In genomic region chr4:141614878-141615586, GRCh38 we compare ENCODE assay signal across 22 cellular contexts. TPM values are rescaled to one million over a fixed set of nuclear protein-coding genes. Genes with fewer than 3 reads are reported as not detected.
DNase-seq lines count a peak whose midpoint lies in the region; ATAC-seq and TF ChIP-seq lines count a peak whose summit lies in the region.
"Had no signal": no experiment of that assay in that cellular context is flagged by ENCODE, and none has a peak within 500 bp of the region (broad histone marks: within the 10 kb centered on the region; RNA-seq: fewer than 3 reads in every experiment).

No MANE protein-coding gene starts in this region.

- no peak overlapping the region for H2BK15ac ChIP-seq in neuronal stem cell (ENCODE audit: low read length)

- H2BK120ac ChIP-seq in neuronal stem cell (ENCODE audit: low read depth, low read length) = no peak overlapping the region

- no peak overlapping the region for H3K4me3 Mint-ChIP-seq in activated naive CD4-positive, alpha-beta T cell treated with anti-CD3 and anti-CD28 coated beads, Interleukin-2, amount 10 ng/mL, durations not matched to agents 7 days and 5 days
- H3K4me3 Mint-ChIP-seq: activated CD8-positive, alpha-beta T cell treated with anti-CD3 and anti-CD28 coated beads for 36 hours; activated naive CD4-positive, alpha-beta T cell treated with anti-CD3 and anti-CD28 coated beads for 36 hours; activated T-cell treated with anti-CD3 and anti-CD28 coated beads, Interleukin-2, amount 50 U/mL, for 24 hours; CD8-positive, alpha-beta memory T cell; immature natural killer cell had no signal

- H3K9ac ChIP-seq in Loucy (ENCODE audit: low read depth, low read length, poor library complexity, severe bottlenecking) (no peak overlapping the region), neuronal stem cell (ENCODE audit: low read depth, low read length, poor library complexity) (no peak overlapping the region)

- no peaks in the 10 kb centered on the region for H3K36me3 Mint-ChIP-seq in activated naive CD4-positive, alpha-beta T cell treated with anti-CD3 and anti-CD28 coated beads, Interleukin-2, amount 10 ng/mL, durations not matched to agents 7 days and 5 days
- H3K36me3 Mint-ChIP-seq: immature natural killer cell had no signal

- H3K18ac ChIP-seq in neuronal stem cell (ENCODE audit: low read length) = no peak overlapping the region

- H4K20me1 ChIP-seq in Loucy (ENCODE audit: insufficient read depth, low read length, poor library complexity, severe bottlenecking) = no peaks in the 10 kb centered on the region

- no peak overlapping the region for H2BK12ac ChIP-seq in neuronal stem cell (ENCODE audit: low read length)

- no peak for TF ChIP-seq CTCF in Loucy (conservative IDR thresholded peaks at IDR 0.05; ENCODE audit: low read length)

- H3K4me1 ChIP-seq in Loucy (ENCODE audit: insufficient read depth, low read length, poor library complexity, severe bottlenecking) = peaks cover 16% of the 10 kb centered on the region
- no peaks in the 10 kb centered on the region for H3K4me1 ChIP-seq in neuronal stem cell (ENCODE audit: control insufficient read depth in 2 of 2, insufficient read depth in 1 of 2, low read depth in 1 of 2, low read length in 2 of 2)
- H3K4me1 ChIP-seq: heart left ventricle had no signal

- H3K79me2 ChIP-seq in Loucy (ENCODE audit: insufficient read depth, low read length) = no peaks in the 10 kb centered on the region

- H4K8ac ChIP-seq in neuronal stem cell (ENCODE audit: low read depth, low read length) = no peak overlapping the region

- no peak overlapping the region for H3K4ac ChIP-seq in neuronal stem cell (ENCODE audit: low read length)

- H3K9me3 ChIP-seq in Loucy (ENCODE audit: insufficient read depth, low read depth, low read length) (no peaks in the 10 kb centered on the region), neuronal stem cell (replicated peaks in 1 of 2; ENCODE audit: control insufficient read depth in 2 of 2, insufficient read depth in 1 of 2, low read depth in 1 of 2, low read length in 2 of 2) (no peaks in the 10 kb centered on the region)
- H3K9me3 ChIP-seq: heart left ventricle, MG63 had no signal

- H3K27me3 ChIP-seq in Loucy (ENCODE audit: insufficient read depth, low read length, poor library complexity, severe bottlenecking) = no peaks in the 10 kb centered on the region
- no peaks in the 10 kb centered on the region for H3K27me3 ChIP-seq in neuronal stem cell (ENCODE audit: control insufficient read depth in 3 of 3, insufficient read depth in 3 of 3, low read depth in 1 of 3, low read length in 3 of 3)
- H3K27me3 ChIP-seq: heart left ventricle, MG63 had no signal

- no peak overlapping the region for H2BK5ac ChIP-seq in neuronal stem cell (ENCODE audit: low read length)

- no peaks in the 10 kb centered on the region for H3K9me3 Mint-ChIP-seq in activated naive CD4-positive, alpha-beta T cell treated with anti-CD3 and anti-CD28 coated beads, Interleukin-2, amount 10 ng/mL, durations not matched to agents 7 days and 5 days
- H3K9me3 Mint-ChIP-seq: CD8-positive, alpha-beta memory T cell had no signal

- H3F3A ChIP-seq in Loucy (ENCODE audit: low read depth) = 0 out of 2 replicates have a peak, but pooled peaks cover 3% of the 10 kb centered on the region

- no peaks in the 10 kb centered on the region for H3K27me3 Mint-ChIP-seq in activated naive CD4-positive, alpha-beta T cell treated with anti-CD3 and anti-CD28 coated beads, Interleukin-2, amount 10 ng/mL, durations not matched to agents 7 days and 5 days

- no peak overlapping the region for H3K23ac ChIP-seq in neuronal stem cell (ENCODE audit: low read depth, low read length, poor library complexity)

- H2AFZ ChIP-seq in Loucy (ENCODE audit: low read length) = no peak overlapping the region
- H2AFZ ChIP-seq in neuronal stem cell (ENCODE audit: low read length) = no peak overlapping the region

- CTCF ChIA-PET in activated naive CD4-positive, alpha-beta T cell treated with anti-CD3 and anti-CD28 coated beads, Interleukin-2, amount 10 ng/mL, durations not matched to agents 7 days and 5 days (lab: Charles Lee) = no interaction called here

- H4K91ac ChIP-seq in neuronal stem cell (ENCODE audit: low read depth, low read length, poor library complexity) = no peak overlapping the region

- H3K27ac ChIP-seq in neuronal stem cell (replicated peaks; ENCODE audit: low read length) = no peak overlapping the region
- H3K27ac ChIP-seq: heart left ventricle had no signal

- no peaks in the 10 kb centered on the region for H3K4me1 Mint-ChIP-seq in activated naive CD4-positive, alpha-beta T cell treated with anti-CD3 and anti-CD28 coated beads, Interleukin-2, amount 10 ng/mL, durations not matched to agents 7 days and 5 days
- H3K4me1 Mint-ChIP-seq: CD8-positive, alpha-beta memory T cell had no signal

- H3K4me2 ChIP-seq in Loucy (ENCODE audit: low read depth, low read length, poor library complexity, severe bottlenecking) = peak overlapping the region; percentile 50
- no peak overlapping the region for H3K4me2 ChIP-seq in neuronal stem cell (ENCODE audit: insufficient read depth, low read length, poor library complexity, severe bottlenecking)

- ATAC-seq in GM18511 (IDR thresholded peaks at IDR 0.05; ENCODE audit: unreplicated experiment) (peak; percentile 81), GM21526 (IDR thresholded peaks at IDR 0.05; ENCODE audit: low FRiP score, unreplicated experiment) (peak; percentile 59), GM21825 (IDR thresholded peaks at IDR 0.05; ENCODE audit: unreplicated experiment) (no peak)
- ATAC-seq: activated CD8-positive, alpha-beta T cell treated with anti-CD3 and anti-CD28 coated beads for 36 hours; HCT116; heart left ventricle; right cardiac atrium had no signal

- peak overlapping the region; percentile 63 for H2AK5ac ChIP-seq in neuronal stem cell (ENCODE audit: low read depth, low read length)

- no peak overlapping the region for H3K14ac ChIP-seq in neuronal stem cell (ENCODE audit: low read length)

- H3K9me2 ChIP-seq in Loucy (replicated peaks; ENCODE audit: low read depth, low read length) = no peaks in the 10 kb centered on the region

- DNase-seq in neuronal stem cell (ENCODE audit: low spot score) (no peak), pons (ENCODE audit: low spot score) (no peak)
- no peak for DNase-seq in activated naive CD4-positive, alpha-beta T cell treated with anti-CD3 and anti-CD28 coated beads, Interleukin-2, amount 10 ng/mL, durations not matched to agents 7 days and 5 days
- DNase-seq: activated CD8-positive, alpha-beta T cell treated with anti-CD3 and anti-CD28 coated beads for 36 hours; activated naive CD4-positive, alpha-beta T cell treated with anti-CD3 and anti-CD28 coated beads for 36 hours; activated T-cell treated with anti-CD3 and anti-CD28 coated beads, Interleukin-2, amount 50 U/mL, for 24 hours; anterior cingulate cortex; CD8-positive, alpha-beta memory T cell; central memory CD4-positive, alpha-beta T cell; DMS79 treated with DMSO at 0.1 percent for 48 hours; effector memory CD4-positive, alpha-beta T cell; immature natural killer cell; MG63; NCI-H1694 treated with DMSO at 0.1 percent for 48 hours; nucleus accumbens had no signal

- no CpG with 5 or more reads among the region's 11 CpGs for WGBS in neuronal stem cell (ENCODE audit: extremely low coverage in 2 of 2, insufficient read length in 2 of 2, insufficient replicate concordance in 1 of 2), 2 donors

- H3K27ac Mint-ChIP-seq in activated naive CD4-positive, alpha-beta T cell treated with anti-CD3 and anti-CD28 coated beads, Interleukin-2, amount 10 ng/mL, durations not matched to agents 7 days and 5 days = no peak overlapping the region
- H3K27ac Mint-ChIP-seq: activated CD8-positive, alpha-beta T cell treated with anti-CD3 and anti-CD28 coated beads for 36 hours; activated naive CD4-positive, alpha-beta T cell treated with anti-CD3 and anti-CD28 coated beads for 36 hours; activated T-cell treated with anti-CD3 and anti-CD28 coated beads, Interleukin-2, amount 50 U/mL, for 24 hours; CD8-positive, alpha-beta memory T cell had no signal

- H3K79me1 ChIP-seq in neuronal stem cell (ENCODE audit: low read depth, low read length) = no peaks in the 10 kb centered on the region

- H3K4me3 ChIP-seq in Loucy (ENCODE audit: low read length, poor library complexity, severe bottlenecking) (peak overlapping the region; percentile 3), neuronal stem cell (ENCODE audit: low read length in 2 of 2) (no peak overlapping the region)
- H3K4me3 ChIP-seq: heart left ventricle, MG63 had no signal

- H3K36me3 ChIP-seq in Loucy (ENCODE audit: insufficient read depth, low read length) (no peaks in the 10 kb centered on the region), neuronal stem cell (replicated peaks in 1 of 2; ENCODE audit: control insufficient read depth in 2 of 2, insufficient read depth in 2 of 2, low read length in 2 of 2) (no peaks in the 10 kb centered on the region)
- H3K36me3 ChIP-seq: heart left ventricle, MG63 had no signal

RNA-seq across cellular contexts. Expression of gene IL15, which starts 21.4 kb away (rescaled TPM):
- 0.07 TPM for polyA plus RNA-seq in neuronal stem cell (2013, experiment 1 of 2)
- polyA plus RNA-seq in neuronal stem cell (2013, experiment 2 of 2) = 0.06 TPM
